In genomic region chr12:71685961-71686657, GRCh38 we compare ENCODE assay signal across 8 cellular contexts. TPM values are rescaled to one million over a fixed set of nuclear protein-coding genes. Genes with fewer than 3 reads are reported as not detected.
A peak's percentile ranks its signal among the peaks of the same experiment; 100 is the strongest.
DNase-seq lines count a peak whose midpoint lies in the region; TF ChIP-seq lines count a peak whose summit lies in the region.

Gene TMEM19, plus strand, starts transcription at chr12:71686082. Its CDS starts 599 bp downstream, at chr12:71686681.

- H3K27me3 ChIP-seq in H9 (ENCODE audit: insufficient read depth, low read length), result no peaks in the 10 kb centered on the region
- H3K27me3 ChIP-seq in neural progenitor cell, result no peaks in the 10 kb centered on the region

- peak within 1 kb of the TSS; percentile 89; the same call in 1 of the 2 replicates for H3K14ac ChIP-seq in H9 (ENCODE audit: insufficient read depth, low read length)

- no peak within 1 kb of the TSS for H2AK5ac ChIP-seq in H9 (ENCODE audit: insufficient read length, low read length)

- H3K36me3 Mint-ChIP-seq in H9 (ENCODE audit: insufficient read depth in 1 of 3, low read depth in 3 of 3) (no peaks in the 10 kb centered on the region; a peak in 1 of 7 replicates), neural progenitor cell (no peaks in the 10 kb centered on the region)

- no peak within 1 kb of the TSS for H2BK20ac ChIP-seq in H9 (ENCODE audit: low read depth, low read length, poor library complexity, severe bottlenecking)

- WGBS in H9 (ENCODE audit: extremely low coverage, insufficient read length, low lambda C conversion rate), result no CpG with 5 or more reads among the region's 62 CpGs

- H3K4me1 Mint-ChIP-seq in H9 (peaks cover 6 to 9% of the 10 kb centered on the region in 2 experiments), neural progenitor cell (peaks cover 14% of the 10 kb centered on the region)

- no peak within 1 kb of the TSS for H2BK5ac ChIP-seq in H9 (ENCODE audit: insufficient read length, low read length)

- DNase-seq in GF-D8 (lab: John Stamatoyannopoulos, UW), result peak; percentile 80
- DNase-seq in H9, result peak; percentile 91
- DNase-seq in M059J (ENCODE audit: low read depth), result peak; percentile 89
- DNase-seq in SIG-M5 (lab: John Stamatoyannopoulos, UW), result peak; percentile 38
- peak; percentile 79 for DNase-seq in activated gamma-delta T cell (lab: John Stamatoyannopoulos, UW)
- peak; percentile 90 to 97 for DNase-seq in foreskin fibroblast
- peak; percentile 92 for DNase-seq in neural progenitor cell (ENCODE audit: low spot score)
- peak; percentile 86 for DNase-seq in stromal cell of bone marrow (ENCODE audit: low read depth)

- H2AFZ ChIP-seq in H9 (ENCODE audit: low read length) (peak within 1 kb of the TSS; percentile 59), neural progenitor cell (replicated peaks) (peak within 1 kb of the TSS; percentile 75)

- no peak within 1 kb of the TSS for H3K23ac ChIP-seq in H9 (ENCODE audit: insufficient read length, low read depth, low read length)

- H4K5ac ChIP-seq in H9 (ENCODE audit: insufficient read length, low read depth, low read length), result no peak within 1 kb of the TSS

- H2BK15ac ChIP-seq in H9 (ENCODE audit: low read depth, low read length), result no peak within 1 kb of the TSS

- no peaks in the 10 kb centered on the region for H3K36me3 ChIP-seq in neural progenitor cell

- peak within 1 kb of the TSS; percentile 51 for H3K9ac ChIP-seq in H9 (ENCODE audit: extremely low read depth, insufficient read length, low read length)
- no peak within 1 kb of the TSS for H3K9ac ChIP-seq in neural progenitor cell

- H3K18ac ChIP-seq in H9 (ENCODE audit: insufficient read length, low read depth, low read length), result peak within 1 kb of the TSS; percentile 85

- peak within 1 kb of the TSS; percentile 88 to 96 for H3K4me3 Mint-ChIP-seq in H9
- peak within 1 kb of the TSS; percentile 99 for H3K4me3 Mint-ChIP-seq in neural progenitor cell

- H3T11ph ChIP-seq in H9 (ENCODE audit: low read length), result no peak within 1 kb of the TSS

- no peaks in the 10 kb centered on the region for H3K79me1 ChIP-seq in H9 (ENCODE audit: insufficient read depth, low read depth, low read length, poor library complexity, severe bottlenecking)

- no peak within 1 kb of the TSS for H4K91ac ChIP-seq in H9 (ENCODE audit: insufficient read length, low read depth, low read length)

- H3K4me1 ChIP-seq in H9 (ENCODE audit: insufficient read depth, low read length), result no peaks in the 10 kb centered on the region
- H3K4me1 ChIP-seq in neural progenitor cell, result peaks cover 7% of the 10 kb centered on the region

- H3K23me2 ChIP-seq in H9 (ENCODE audit: insufficient read length, low read depth, low read length, poor library complexity, severe bottlenecking), result no peaks in the 10 kb centered on the region

- H3K4ac ChIP-seq in H9 (ENCODE audit: low read depth, low read length), result no peak within 1 kb of the TSS

- no peak within 1 kb of the TSS for H2BK120ac ChIP-seq in H9 (ENCODE audit: low read depth, low read length, poor library complexity, severe bottlenecking)

- H3K79me2 ChIP-seq in H9 (ENCODE audit: insufficient read depth, low read length) (no peaks in the 10 kb centered on the region), neural progenitor cell (ENCODE audit: low read depth) (peaks cover 9% of the 10 kb centered on the region)

- peaks cover 3% of the 10 kb centered on the region for H3F3A ChIP-seq in neural progenitor cell (ENCODE audit: low read depth)

- H3K9me3 ChIP-seq in H9 (ENCODE audit: control insufficient read depth, low read depth, low read length), result no peaks in the 10 kb centered on the region
- H3K9me3 ChIP-seq in neural progenitor cell (ENCODE audit: low read depth), result no peaks in the 10 kb centered on the region

- no peak within 1 kb of the TSS for H4K8ac ChIP-seq in H9 (replicated peaks; ENCODE audit: insufficient read length, low read depth, low read length)

- H4K20me1 ChIP-seq in H9 (ENCODE audit: control insufficient read depth, insufficient read depth, insufficient read length), result no peaks in the 10 kb centered on the region
- H4K20me1 ChIP-seq in neural progenitor cell (ENCODE audit: low read depth), result no peaks in the 10 kb centered on the region

- peak within 1 kb of the TSS; percentile 67 for H3K4me2 ChIP-seq in H9 (ENCODE audit: insufficient read depth, insufficient read length, low read length)
- peak within 1 kb of the TSS; percentile 82 for H3K4me2 ChIP-seq in neural progenitor cell

- no peak within 1 kb of the TSS for H3K56ac ChIP-seq in H9 (ENCODE audit: insufficient read length, low read depth, low read length)

- no peak; the same call in 2 of the 3 replicates for TF ChIP-seq CTCF in H9 (conservative IDR thresholded peaks at IDR 0.05)
- TF ChIP-seq CTCF in foreskin fibroblast (IDR thresholded peaks at IDR 0.05; ENCODE audit: low read depth, low read length), result peak; percentile 29
- peak; percentile 38 for TF ChIP-seq CTCF in neural progenitor cell (IDR thresholded peaks at IDR 0.05)

- no peak within 1 kb of the TSS for H2BK12ac ChIP-seq in H9 (ENCODE audit: insufficient read length, low read depth, low read length)

- H3K9me3 Mint-ChIP-seq in H9 (no peaks in the 10 kb centered on the region), neural progenitor cell (no peaks in the 10 kb centered on the region)

- H3K27ac ChIP-seq in H9 (ENCODE audit: insufficient read length, low read depth, low read length), result no peak within 1 kb of the TSS
- H3K27ac ChIP-seq in neural progenitor cell, result peak within 1 kb of the TSS; percentile 20

- H3K4me3 ChIP-seq in foreskin fibroblast (ENCODE audit: low read depth in 1 of 2, low read length in 2 of 2) (peak within 1 kb of the TSS; percentile 62 to 73), neural progenitor cell (peak within 1 kb of the TSS; percentile 78)

- H3K27ac Mint-ChIP-seq in H9, result peak within 1 kb of the TSS; percentile 89 to 98 (median 90)
- H3K27ac Mint-ChIP-seq in neural progenitor cell, result peak within 1 kb of the TSS; percentile 98

- H3K27me3 Mint-ChIP-seq in H9 (ENCODE audit: low read depth), result no peaks in the 10 kb centered on the region
- no peaks in the 10 kb centered on the region for H3K27me3 Mint-ChIP-seq in neural progenitor cell (ENCODE audit: insufficient read depth, low read depth)

RNA-seq across cellular contexts. Expression of gene TMEM19, which starts in this region (rescaled TPM):
- total RNA-seq in H9 (2021) (17.3 and 18.4 TPM in 2 replicates), neural progenitor cell (ENCODE audit: low replicate concordance) (9.3 and 11.0 TPM in 2 replicates)
- 23.4 and 28.6 TPM in 2 replicates for total RNA-seq in M059J (2014; rRNA removed; shearing (Covaris generic))

Comparison
In these comparisons a context has a peak if more than half of its experiments do, and no peak if none do; other contexts are left out.
1. DNase-seq: peak in every context shown above with its lines; median percentile 94 in foreskin fibroblast; 92 in neural progenitor cell; 91 in H9; 89 in M059J; 86 in stromal cell of bone marrow; 80 in GF-D8; 79 in activated gamma-delta T cell; 38 in SIG-M5.